17 cellular contexts compared by ENCODE assay signal in genomic region chr3:170480111-170480510, GRCh38.
"Had no signal": no experiment of that assay in that cellular context is flagged by ENCODE, and none has a peak within 500 bp of the region (broad histone marks: within the 10 kb centered on the region; RNA-seq: fewer than 3 reads in every experiment).

No MANE protein-coding gene starts in this region.

- H3K27me3 ChIP-seq: esophagus muscularis mucosa, gastrocnemius medialis, ovary, right atrium auricular region, sigmoid colon had no signal

- DNase-seq: effector memory CD8-positive, alpha-beta T cell; gastrocnemius medialis; heart right ventricle; islet precursor cell; natural killer cell; nucleus accumbens; ovary; sigmoid colon; stimulated activated CD4-positive, alpha-beta T cell treated with anti-CD3 and anti-CD28 coated beads, Interleukin-2, amount 100 ng/mL, for 24 hours; stimulated activated CD4-positive, alpha-beta T cell treated with anti-CD3 and anti-CD28 coated beads, Interleukin-4, amount 100 ng/mL, for 4 hours; stimulated activated naive B cell treated with anti-CD40 and anti-IgM and Interleukin-4, amounts not matched to agents 10 μg/mL and 1 μg/mL and 100 μg/mL, for 72 hours; stimulated activated naive CD8-positive, alpha-beta T cell treated with anti-CD3 and anti-CD28 coated beads, Interleukin-15, amount 100 ng/mL, for 72 hours had no signal

- ATAC-seq: effector memory CD8-positive, alpha-beta T cell; gastrocnemius medialis; heart right ventricle; left lobe of liver; natural killer cell; stimulated activated naive B cell treated with anti-CD40 and anti-IgM and Interleukin-4, amounts not matched to agents 10 μg/mL and 1 μg/mL and 100 μg/mL, for 72 hours; stimulated activated naive CD8-positive, alpha-beta T cell treated with anti-CD3 and anti-CD28 coated beads, Interleukin-15, amount 100 ng/mL, for 72 hours had no signal

- H3K27ac ChIP-seq: epithelial cell of prostate, esophagus muscularis mucosa, gastrocnemius medialis, heart right ventricle, ovary, right atrium auricular region, sigmoid colon, skin epidermis had no signal

- H3K9me3 ChIP-seq: esophagus muscularis mucosa, gastrocnemius medialis, heart right ventricle, ovary, right atrium auricular region, sigmoid colon had no signal

- H3K4me3 ChIP-seq: esophagus muscularis mucosa, gastrocnemius medialis, heart right ventricle, ovary, right atrium auricular region, sigmoid colon, skin epidermis had no signal

- H3K36me3 ChIP-seq: esophagus muscularis mucosa, gastrocnemius medialis, heart right ventricle, ovary, right atrium auricular region, sigmoid colon had no signal

- H3K4me1 ChIP-seq: esophagus muscularis mucosa, gastrocnemius medialis, heart right ventricle, right atrium auricular region, sigmoid colon had no signal
